ENCODE assay signal across 9 cellular contexts in genomic region chr17:70169707-70170597, GRCh38. TPM values are rescaled to one million over a fixed set of nuclear protein-coding genes. Genes with fewer than 3 reads are reported as not detected.
DNase-seq lines count a peak whose midpoint lies in the region; ATAC-seq and TF ChIP-seq lines count a peak whose summit lies in the region.
"Had no signal": no experiment of that assay in that cellular context is flagged by ENCODE, and none has a peak within 500 bp of the region (broad histone marks: within the 10 kb centered on the region; RNA-seq: fewer than 3 reads in every experiment).

No MANE protein-coding gene starts in this region.

- TF ChIP-seq POLR2A in transverse colon (IDR thresholded peaks at IDR 0.05), result no peak

- H3K9me3 ChIP-seq in ES-I3 (ENCODE audit: control insufficient read depth, insufficient read depth, low read length) (no peaks in the 10 kb centered on the region), transverse colon (no peaks in the 10 kb centered on the region)

- peak; percentile 30 for DNase-seq in NCI-H446 treated with DMSO at 0.1 percent for 48 hours (lab: John Stamatoyannopoulos, UW)
- no peak for DNase-seq in coronary artery (ENCODE audit: low spot score)
- peak; percentile 46 for DNase-seq in medulla oblongata (ENCODE audit: extremely low spot score)
- no peak for DNase-seq in transverse colon
- DNase-seq in NCI-H1092 (lab: John Stamatoyannopoulos, UW), result no peak

- TF ChIP-seq CTCF in coronary artery (IDR thresholded peaks at IDR 0.05) (no peak), transverse colon (IDR thresholded peaks at IDR 0.05) (no peak)

- ATAC-seq in GM19324 (IDR thresholded peaks at IDR 0.05; ENCODE audit: low FRiP score, unreplicated experiment), result no peak
- ATAC-seq in HG03039 (IDR thresholded peaks at IDR 0.05; ENCODE audit: unreplicated experiment), result no peak

- intact Hi-C loops in transverse colon (cut with DNase I; ENCODE audit: low total_unique reads), result no loop called here

- TF ChIP-seq EP300 in transverse colon (IDR thresholded peaks at IDR 0.05; ENCODE audit: low read depth), result no peak

- H3K4me3 ChIP-seq in coronary artery, result peak overlapping the region; percentile 85
- H3K4me3 ChIP-seq in transverse colon, result peak overlapping the region; percentile 38 to 71 (median 55)

- peaks cover 13% of the 10 kb centered on the region for H3K27me3 ChIP-seq in transverse colon

- H3K36me3 ChIP-seq in ES-I3 (ENCODE audit: insufficient read depth, low read length) (no peaks in the 10 kb centered on the region), transverse colon (no peaks in the 10 kb centered on the region)

- H3K4me1 ChIP-seq in ES-I3 (ENCODE audit: insufficient read depth, low read length) (peaks cover 4% of the 10 kb centered on the region), transverse colon (peaks cover 0 to 45% (median 2%) of the 10 kb centered on the region in 4 donors)

- H3K9ac ChIP-seq in ES-I3 (ENCODE audit: low read depth, low read length), result peak overlapping the region; percentile 69; the same call in 1 of the 2 replicates

- 10 to 29% methylated on average over 4 to 24 of the region's 24 CpGs for WGBS in transverse colon (ENCODE audit: low coverage in 1 of 2), 2 donors

- in situ Hi-C loops in transverse colon (cut with MboI; ENCODE audit: low pct_ligation_motif_present in 1 of 4, low pct_unique_long_range_greater_than_20kb in 1 of 4, low sequenced_read_pairs in 3 of 4), result loop anchor here in 3 of 4 donors (10.0 to 25.0 kb wide), 3 partner anchors 385 to 583 kb away; no protein-coding TSS in a partner anchor

- peak overlapping the region; percentile 46 to 84 for H3K27ac ChIP-seq in coronary artery
- peak overlapping the region; percentile 86 to 93 (median 92) for H3K27ac ChIP-seq in transverse colon

RNA-seq across cellular contexts. Expression of gene KCNJ2, which starts 0.6 kb away (rescaled TPM):
- 10 to 100 TPM; 15.4 to 37.4 (median 19.7) TPM for total RNA-seq in transverse colon
- total RNA-seq: T-helper 1 cell treated with Interleukin-12 subunit alpha and Interleukin-12 subunit beta and Interleukin-4 antibody, amounts not matched to agents 30 ng/mL and 1 ng/mL, for 36 hours had no signal

Comparison
In these comparisons a context has a peak if more than half of its experiments do, and no peak if none do; other contexts are left out.
1. DNase-seq: peak in NCI-H446 treated with DMSO at 0.1 percent for 48 hours (single experiment) and medulla oblongata (single experiment); none in coronary artery (single experiment), transverse colon (single experiment) and NCI-H1092 (single experiment).